Comparison of ENCODE assay signal across 1 cellular context in the genomic region with DNA sequence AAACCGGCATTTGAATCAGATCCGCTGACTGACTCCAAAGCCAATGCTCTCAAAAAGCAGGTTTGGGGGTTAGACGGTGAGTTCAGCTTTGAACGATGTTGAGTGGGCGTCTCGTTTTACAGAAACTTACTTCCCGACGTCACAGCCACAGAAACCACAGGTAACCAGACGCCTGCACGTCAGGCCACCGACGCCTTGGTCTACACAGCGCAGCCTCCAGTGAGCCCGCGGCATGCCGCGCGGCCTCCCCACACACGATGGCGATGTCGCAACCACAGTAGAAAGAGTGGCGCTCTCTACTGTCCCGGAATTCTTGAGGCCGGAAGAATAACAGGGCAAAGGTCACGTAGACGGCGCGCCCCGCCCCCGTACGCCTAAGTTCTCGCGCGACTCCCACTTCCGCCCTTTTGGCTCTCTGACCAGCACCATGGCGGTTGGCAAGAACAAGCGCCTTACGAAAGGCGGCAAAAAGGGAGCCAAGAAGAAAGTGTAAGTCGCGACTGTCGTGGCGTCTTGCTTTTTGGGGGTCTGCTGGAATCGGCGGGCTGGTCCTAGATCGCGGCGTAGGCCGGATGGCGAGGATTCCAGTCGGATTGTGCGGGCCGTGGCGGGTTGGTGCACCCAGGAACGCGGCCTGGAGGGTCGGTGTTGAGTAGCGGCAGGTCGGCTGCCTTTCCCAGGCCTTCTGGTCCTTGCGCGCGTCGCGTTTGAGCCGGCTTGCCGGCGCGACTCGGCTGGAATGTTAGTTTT.
TF ChIP-seq lines count a peak whose summit lies in the region.

A gene (plus strand): TSS at position 403 of the 750 bp plus-strand sequence. CDS start 25 bp downstream, at position 428.

TF ChIP-seq in HEK293, 187 proteins besides CTCF, POLR2A, EP300 and RAD21 (continued from another document):
- TF ChIP-seq ZNF169 (tag by site-specific recombination; IDR thresholded peaks at IDR 0.05): no peak
- no peak for TF ChIP-seq ZNF585B (tag by site-specific recombination; IDR thresholded peaks at IDR 0.05)
- peak; percentile 43 for TF ChIP-seq ZNF654 (tag by site-specific recombination; IDR thresholded peaks at IDR 0.05; ENCODE audit: low read depth)
- TF ChIP-seq ZFP69B (tag by site-specific recombination; IDR thresholded peaks at IDR 0.05): 0 out of 2 replicates have a peak, but pooled peaks have one; percentile 45
- no peak for TF ChIP-seq ZNF548 (tag by site-specific recombination; IDR thresholded peaks at IDR 0.05)
- TF ChIP-seq, protein P1, sequence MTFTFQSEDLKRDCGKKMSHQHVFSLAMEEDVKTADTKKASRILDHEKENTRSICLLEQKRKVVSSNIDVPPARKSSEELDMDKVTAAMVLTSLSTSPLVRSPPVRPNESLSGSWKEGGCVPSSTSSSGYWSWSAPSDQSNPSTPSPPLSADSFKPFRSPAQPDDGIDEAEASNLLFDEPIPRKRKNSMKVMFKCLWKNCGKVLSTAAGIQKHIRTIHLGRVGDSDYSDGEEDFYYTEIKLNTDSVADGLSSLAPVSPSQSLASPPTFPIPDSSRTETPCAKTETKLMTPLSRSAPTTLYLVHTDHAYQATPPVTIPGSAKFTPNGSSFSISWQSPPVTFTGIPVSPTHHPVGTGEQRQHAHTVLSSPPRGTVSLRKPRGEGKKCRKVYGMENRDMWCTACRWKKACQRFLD (tag by site-specific recombination; IDR thresholded peaks at IDR 0.05): no peak
- no peak for TF ChIP-seq ZNF571 (tag by site-specific recombination; IDR thresholded peaks at IDR 0.05)
- no peak for TF ChIP-seq ZNF473 (tag by site-specific recombination; IDR thresholded peaks at IDR 0.05)
- no peak for TF ChIP-seq REPIN1 (tag by site-specific recombination; IDR thresholded peaks at IDR 0.05; ENCODE audit: low read depth)
- TF ChIP-seq, protein P2, sequence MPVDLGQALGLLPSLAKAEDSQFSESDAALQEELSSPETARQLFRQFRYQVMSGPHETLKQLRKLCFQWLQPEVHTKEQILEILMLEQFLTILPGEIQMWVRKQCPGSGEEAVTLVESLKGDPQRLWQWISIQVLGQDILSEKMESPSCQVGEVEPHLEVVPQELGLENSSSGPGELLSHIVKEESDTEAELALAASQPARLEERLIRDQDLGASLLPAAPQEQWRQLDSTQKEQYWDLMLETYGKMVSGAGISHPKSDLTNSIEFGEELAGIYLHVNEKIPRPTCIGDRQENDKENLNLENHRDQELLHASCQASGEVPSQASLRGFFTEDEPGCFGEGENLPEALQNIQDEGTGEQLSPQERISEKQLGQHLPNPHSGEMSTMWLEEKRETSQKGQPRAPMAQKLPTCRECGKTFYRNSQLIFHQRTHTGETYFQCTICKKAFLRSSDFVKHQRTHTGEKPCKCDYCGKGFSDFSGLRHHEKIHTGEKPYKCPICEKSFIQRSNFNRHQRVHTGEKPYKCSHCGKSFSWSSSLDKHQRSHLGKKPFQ (tag by site-specific recombination; IDR thresholded peaks at IDR 0.05): no peak; the same call in 1 of the 2 replicates
- TF ChIP-seq, protein P3, sequence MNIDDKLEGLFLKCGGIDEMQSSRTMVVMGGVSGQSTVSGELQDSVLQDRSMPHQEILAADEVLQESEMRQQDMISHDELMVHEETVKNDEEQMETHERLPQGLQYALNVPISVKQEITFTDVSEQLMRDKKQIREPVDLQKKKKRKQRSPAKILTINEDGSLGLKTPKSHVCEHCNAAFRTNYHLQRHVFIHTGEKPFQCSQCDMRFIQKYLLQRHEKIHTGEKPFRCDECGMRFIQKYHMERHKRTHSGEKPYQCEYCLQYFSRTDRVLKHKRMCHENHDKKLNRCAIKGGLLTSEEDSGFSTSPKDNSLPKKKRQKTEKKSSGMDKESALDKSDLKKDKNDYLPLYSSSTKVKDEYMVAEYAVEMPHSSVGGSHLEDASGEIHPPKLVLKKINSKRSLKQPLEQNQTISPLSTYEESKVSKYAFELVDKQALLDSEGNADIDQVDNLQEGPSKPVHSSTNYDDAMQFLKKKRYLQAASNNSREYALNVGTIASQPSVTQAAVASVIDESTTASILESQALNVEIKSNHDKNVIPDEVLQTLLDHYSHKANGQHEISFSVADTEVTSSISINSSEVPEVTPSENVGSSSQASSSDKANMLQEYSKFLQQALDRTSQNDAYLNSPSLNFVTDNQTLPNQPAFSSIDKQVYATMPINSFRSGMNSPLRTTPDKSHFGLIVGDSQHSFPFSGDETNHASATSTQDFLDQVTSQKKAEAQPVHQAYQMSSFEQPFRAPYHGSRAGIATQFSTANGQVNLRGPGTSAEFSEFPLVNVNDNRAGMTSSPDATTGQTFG (tag by site-specific recombination; IDR thresholded peaks at IDR 0.05; ENCODE audit: borderline replicate concordance): no peak
TF ChIP-seq in HEK293: peak in this region for 67.
